9 cellular contexts compared by ENCODE assay signal in the genomic region with DNA sequence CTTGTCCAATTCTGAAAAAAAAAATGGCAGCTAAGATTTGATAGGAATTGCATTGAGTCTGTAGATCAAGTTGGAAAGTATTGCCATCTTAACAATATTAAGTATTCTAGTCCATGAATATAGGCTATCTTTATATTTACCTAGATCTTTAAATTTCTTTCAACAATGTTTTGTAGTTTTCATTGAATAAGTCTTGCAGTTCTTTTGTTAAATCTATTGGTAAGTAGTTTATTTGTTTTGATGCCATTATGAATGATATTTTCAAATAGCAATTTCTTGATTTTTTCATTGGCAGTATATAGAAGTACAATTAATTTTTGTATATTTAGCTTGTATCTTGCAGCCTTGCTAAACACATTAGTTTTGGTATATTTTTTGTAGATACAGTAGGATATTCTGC.
"Had no signal": no experiment of that assay in that cellular context is flagged by ENCODE, and none has a peak within 500 bp of the region (broad histone marks: within the 10 kb centered on the region; RNA-seq: fewer than 3 reads in every experiment).

No MANE protein-coding gene starts in this region.

- H3K4me1 Mint-ChIP-seq: IgD-negative memory B cell had no signal

- H3K4me2 ChIP-seq: GM23338 had no signal

- H2AFZ ChIP-seq: GM23338 had no signal

- H3K27ac Mint-ChIP-seq: GM23338, H9, HFFc6, IgD-negative memory B cell had no signal

- H3K4me3 ChIP-seq: GM23338 had no signal

- H3K27me3 Mint-ChIP-seq: IgD-negative memory B cell had no signal

- H3K4me3 Mint-ChIP-seq: GM23338, H9, HFFc6, IgD-negative memory B cell had no signal

- H3K9me3 Mint-ChIP-seq: GM23338, H9, HFFc6 had no signal

- FAIRE-seq: H1, H54, HepG2 had no signal

- ATAC-seq: GM23338, HepG2 had no signal

- DNase-seq: H9, HCEC 1CT, HFFc6 had no signal

- H3K27ac ChIP-seq: HL-60 had no signal
